Comparison of ENCODE assay signal across 9 cellular contexts in genomic region chr17:66826856-66827255, GRCh38. TPM values are rescaled to one million over a fixed set of nuclear protein-coding genes. Genes with fewer than 3 reads are reported as not detected.
"Had no signal": no experiment of that assay in that cellular context is flagged by ENCODE, and none has a peak within 500 bp of the region (broad histone marks: within the 10 kb centered on the region; RNA-seq: fewer than 3 reads in every experiment).

No MANE protein-coding gene starts in this region.

- DNase-seq: H9, HCEC 1CT, IMR-90, KBM-7 had no signal

- ATAC-seq: GM23338 had no signal

- H3K9ac ChIP-seq: KMS-11 had no signal

- H2AFZ ChIP-seq: GM23338 had no signal

- H3K27ac ChIP-seq: KMS-11 had no signal

- H3K4me3 ChIP-seq: GM23338 had no signal

- FAIRE-seq: H1, H54 had no signal

- H3K4me2 ChIP-seq: GM23338, KMS-11 had no signal

RNA-seq across cellular contexts. Expression of gene CACNG5, which starts 8.1 kb away (rescaled TPM):
- total RNA-seq: HT-29, IMR-90 had no signal
- polyA plus RNA-seq: IMR-90 had no signal
